8 cellular contexts compared by ENCODE assay signal in the genomic region with DNA sequence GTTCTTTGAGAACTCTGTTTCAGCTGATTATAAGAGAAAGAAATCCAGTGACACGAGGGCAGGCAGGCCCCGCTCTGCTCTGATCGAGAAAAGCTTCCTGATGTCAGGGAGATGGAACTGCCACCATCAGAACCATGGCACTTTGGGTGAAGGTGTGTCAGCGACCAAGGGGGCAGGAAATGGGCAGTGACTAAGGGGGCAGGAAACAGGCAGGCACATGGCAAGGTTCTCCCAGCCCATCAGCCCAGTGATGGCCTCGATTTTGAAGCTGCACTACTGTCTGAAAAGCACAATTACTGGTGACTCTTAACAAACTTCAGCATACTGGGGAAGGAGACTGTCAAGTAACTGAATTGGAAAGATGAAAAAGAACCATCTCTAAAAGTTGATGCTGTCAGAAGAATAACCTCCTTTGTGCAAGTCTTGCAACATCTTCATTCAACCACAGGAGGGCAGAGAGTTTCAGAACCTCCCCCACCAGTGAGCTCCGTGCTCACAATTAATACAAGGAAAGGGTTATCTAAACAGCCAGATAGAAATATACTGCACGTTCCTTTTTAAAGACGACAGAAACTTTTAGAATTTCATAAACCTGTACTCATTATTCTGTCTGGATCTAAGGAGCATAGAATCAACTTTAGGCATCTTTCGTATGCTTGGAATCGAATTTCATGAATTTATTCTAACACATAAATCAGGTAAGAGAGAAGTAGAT. TPM values are rescaled to one million over a fixed set of nuclear protein-coding genes. Genes with fewer than 3 reads are reported as not detected.
A peak's percentile ranks its signal among the peaks of the same experiment; 100 is the strongest.
DNase-seq lines count a peak whose midpoint lies in the region; ATAC-seq and TF ChIP-seq lines count a peak whose summit lies in the region.

No MANE protein-coding gene starts in this region.

- H3K27me3 ChIP-seq in body of pancreas (no peaks in the 10 kb centered on the region), uterus (no peaks in the 10 kb centered on the region)

- no peaks in the 10 kb centered on the region for H3K9me3 ChIP-seq in body of pancreas
- no peaks in the 10 kb centered on the region for H3K9me3 ChIP-seq in uterus

- H3K4me1 ChIP-seq in body of pancreas: peaks cover 7% of the 10 kb centered on the region
- H3K4me1 ChIP-seq in uterus: no peaks in the 10 kb centered on the region

- intact Hi-C loops in body of pancreas (cut with DNase I) (no loop called here), uterus (cut with DNase I; ENCODE audit: low total_unique reads) (no loop called here)

- TF ChIP-seq POLR2A in body of pancreas (IDR thresholded peaks at IDR 0.05) (no peak), uterus (IDR thresholded peaks at IDR 0.05) (no peak)

- in situ Hi-C loops in ACHN (cut with HindIII; ENCODE audit: low pct_ligation_motif_present, low pct_unique_long_range_greater_than_20kb, low sequenced_read_pairs): no loop called here

- H3K27ac ChIP-seq in body of pancreas (no peak overlapping the region), uterus (no peak overlapping the region)

- peak; percentile 38 for ATAC-seq in body of pancreas

- WGBS in body of pancreas, 2 donors: 58 to 64% methylated on average over 10 of the region's 10 CpGs

- H3K4me3 ChIP-seq in HFF-Myc (replicated peaks; ENCODE audit: low read depth, low read length) (no peak overlapping the region), body of pancreas (no peak overlapping the region), uterus (no peak overlapping the region)

- H3K36me3 ChIP-seq in body of pancreas (replicated peaks in 1 of 2; ENCODE audit: insufficient read depth in 1 of 2, low read depth in 2 of 2) (peaks cover 0 to 8% of the 10 kb centered on the region in 2 donors), uterus (no peaks in the 10 kb centered on the region)

- TF ChIP-seq CTCF in HFF-Myc (IDR thresholded peaks at IDR 0.05; ENCODE audit: low read depth, low read length, missing control alignments) (peak; percentile 49), body of pancreas (IDR thresholded peaks at IDR 0.05) (peak in 6 of 7 experiments; percentile 23 to 38 (median 32)), uterus (IDR thresholded peaks at IDR 0.05) (peak in 3 of 4 experiments; percentile 17 to 26 (median 18))

- peak; percentile 22 for DNase-seq in ACHN
- peak; percentile 9 for DNase-seq in GM04504 (ENCODE audit: low read depth)
- DNase-seq in HFF-Myc (ENCODE audit: extremely low read depth, low read depth): no peak
- peak; percentile 34 for DNase-seq in NCI-H460 (ENCODE audit: extremely low read depth, low read depth)
- DNase-seq in body of pancreas: peak in 2 of 4 donors; percentile 10 to 17
- peak; percentile 55 for DNase-seq in kidney tubule cell (ENCODE audit: low spot score)
- DNase-seq in uterus: no peak
- no peak for DNase-seq in NCI-H187 (lab: John Stamatoyannopoulos, UW)

RNA-seq across cellular contexts. Expression of gene TMX4, which starts 39.1 kb away (rescaled TPM):
- 55.1 and 61.4 TPM in 2 replicates for total RNA-seq in NCI-H460 (2014; rRNA removed; shearing (Covaris generic))
- polyA plus RNA-seq in NCI-H460 (2014; cell fraction: nucleus; rRNA removed): 27.7 and 32.5 TPM in 2 replicates
- total RNA-seq in body of pancreas (10 to 100 TPM; 17.9 to 25.4 TPM), uterus (100 to 1,000 TPM in 1 of 4 donors, 10 to 100 TPM in 3; 36.1 to 104 (median 64.9) TPM)

RNA-seq across cellular contexts. Expression of gene HAO1, which starts 40.2 kb away (rescaled TPM):
- total RNA-seq in NCI-H460 (2014; rRNA removed; shearing (Covaris generic)): not detected in 2 replicates
- not detected in 2 replicates for polyA plus RNA-seq in NCI-H460 (2014; cell fraction: nucleus; rRNA removed)
- total RNA-seq in body of pancreas (not detected), uterus (not detected)

Comparison
In these comparisons a context has a peak if more than half of its experiments do, and no peak if none do; other contexts are left out.
1. DNase-seq: peak in ACHN (single experiment), GM04504 (single experiment), NCI-H460 (single experiment) and kidney tubule cell (single experiment); none in HFF-Myc (single experiment), uterus (0 of 2) and NCI-H187 (0 of 2).
2. Peak in every context shown above with its lines, with median percentiles within 50 percentile points of each other: CTCF ChIP-seq.